Comparison of ENCODE assay signal across 1 cellular context in the genomic region with DNA sequence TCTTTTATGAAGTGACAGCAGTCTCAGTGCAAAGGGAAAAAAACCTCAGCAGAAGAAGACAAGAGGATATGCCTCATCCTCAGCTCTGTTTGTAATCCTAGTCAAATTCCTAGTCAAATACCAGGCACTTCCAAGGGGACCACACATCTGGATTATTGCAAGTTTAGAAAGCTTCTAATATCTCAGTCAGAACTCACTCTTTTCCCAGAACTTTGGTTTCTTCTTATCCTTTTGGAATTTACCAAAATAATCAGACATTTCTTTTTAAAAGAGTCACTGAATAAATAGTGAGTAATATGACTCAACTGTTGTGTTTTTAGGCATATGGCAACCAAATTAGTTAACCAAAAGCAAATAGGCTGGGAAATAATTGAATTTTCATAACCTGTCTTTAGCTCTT.
TF ChIP-seq lines count a peak whose summit lies in the region.

No MANE protein-coding gene starts in this region.

TF ChIP-seq in IMR-90, 13 proteins besides CTCF, POLR2A, EP300 and RAD21:
- TF ChIP-seq CEBPB (IDR thresholded peaks at IDR 0.05; ENCODE audit: low read depth, low read length), result peak; percentile 57
- TF ChIP-seq FOS (IDR thresholded peaks at IDR 0.05; ENCODE audit: low read depth, low read length), result peak; percentile 85
- TF ChIP-seq SMC3 (IDR thresholded peaks at IDR 0.05; ENCODE audit: low read depth, low read length), result no peak
- peak; percentile 22 for TF ChIP-seq RCOR1 (IDR thresholded peaks at IDR 0.05; ENCODE audit: insufficient replicate concordance, low read length)
- TF ChIP-seq MAFK (IDR thresholded peaks at IDR 0.05; ENCODE audit: low read depth, low read length), result peak; percentile 7; the same call in 1 of the 2 replicates
- TF ChIP-seq BHLHE40 (IDR thresholded peaks at IDR 0.05; ENCODE audit: low read depth, low read length), result peak; percentile 22; the same call in 1 of the 2 replicates
- TF ChIP-seq, protein P1, sequence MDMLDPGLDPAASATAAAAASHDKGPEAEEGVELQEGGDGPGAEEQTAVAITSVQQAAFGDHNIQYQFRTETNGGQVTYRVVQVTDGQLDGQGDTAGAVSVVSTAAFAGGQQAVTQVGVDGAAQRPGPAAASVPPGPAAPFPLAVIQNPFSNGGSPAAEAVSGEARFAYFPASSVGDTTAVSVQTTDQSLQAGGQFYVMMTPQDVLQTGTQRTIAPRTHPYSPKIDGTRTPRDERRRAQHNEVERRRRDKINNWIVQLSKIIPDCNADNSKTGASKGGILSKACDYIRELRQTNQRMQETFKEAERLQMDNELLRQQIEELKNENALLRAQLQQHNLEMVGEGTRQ (IDR thresholded peaks at IDR 0.05; ENCODE audit: low read depth, low read length), result no peak
- no peak for TF ChIP-seq MXI1 (IDR thresholded peaks at IDR 0.05; ENCODE audit: borderline replicate concordance, low read depth, low read length)
TF ChIP-seq in IMR-90: peak in this region for 5.
